In the genomic region with DNA sequence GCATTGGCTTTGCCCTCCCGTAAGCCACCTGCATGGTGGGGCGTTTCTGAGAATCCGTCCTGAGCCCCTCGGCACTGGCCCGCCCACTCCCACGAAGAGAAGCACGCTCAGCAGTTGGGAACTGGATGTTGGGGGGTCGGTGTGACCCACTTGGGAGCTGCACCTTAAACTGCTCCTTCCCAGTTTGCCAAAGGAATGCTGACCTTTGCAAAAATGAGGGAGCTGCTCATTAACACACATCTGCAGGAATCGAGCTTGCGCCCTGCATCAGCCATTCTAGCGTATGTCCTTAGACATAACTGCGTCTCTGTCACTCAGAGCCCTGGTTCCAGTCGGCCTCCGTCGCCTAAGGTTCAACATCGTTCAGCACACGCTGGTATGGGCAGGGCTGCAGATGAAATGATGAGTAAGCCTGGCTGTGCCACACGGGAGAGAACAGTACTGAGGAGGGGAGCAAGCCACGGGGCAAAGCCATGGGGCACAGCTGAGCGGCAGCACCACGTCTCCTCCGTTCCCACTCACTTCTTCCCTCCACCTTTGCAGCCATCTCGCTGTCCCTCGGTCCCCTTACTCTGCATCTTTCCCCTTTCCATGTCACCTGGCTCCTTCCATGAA, we compare ENCODE assay signal across 2 cellular contexts.
TF ChIP-seq lines count a peak whose summit lies in the region.

No MANE protein-coding gene starts in this region.

TF ChIP-seq in GM23338, 12 proteins besides CTCF, POLR2A, EP300 and RAD21 (continued from another document):
- TF ChIP-seq REST (IDR thresholded peaks at IDR 0.05; ENCODE audit: unreplicated experiment) (no peak), STAT1 (IDR thresholded peaks at IDR 0.05; ENCODE audit: unreplicated experiment) (no peak)
- TF ChIP-seq, protein P1, sequence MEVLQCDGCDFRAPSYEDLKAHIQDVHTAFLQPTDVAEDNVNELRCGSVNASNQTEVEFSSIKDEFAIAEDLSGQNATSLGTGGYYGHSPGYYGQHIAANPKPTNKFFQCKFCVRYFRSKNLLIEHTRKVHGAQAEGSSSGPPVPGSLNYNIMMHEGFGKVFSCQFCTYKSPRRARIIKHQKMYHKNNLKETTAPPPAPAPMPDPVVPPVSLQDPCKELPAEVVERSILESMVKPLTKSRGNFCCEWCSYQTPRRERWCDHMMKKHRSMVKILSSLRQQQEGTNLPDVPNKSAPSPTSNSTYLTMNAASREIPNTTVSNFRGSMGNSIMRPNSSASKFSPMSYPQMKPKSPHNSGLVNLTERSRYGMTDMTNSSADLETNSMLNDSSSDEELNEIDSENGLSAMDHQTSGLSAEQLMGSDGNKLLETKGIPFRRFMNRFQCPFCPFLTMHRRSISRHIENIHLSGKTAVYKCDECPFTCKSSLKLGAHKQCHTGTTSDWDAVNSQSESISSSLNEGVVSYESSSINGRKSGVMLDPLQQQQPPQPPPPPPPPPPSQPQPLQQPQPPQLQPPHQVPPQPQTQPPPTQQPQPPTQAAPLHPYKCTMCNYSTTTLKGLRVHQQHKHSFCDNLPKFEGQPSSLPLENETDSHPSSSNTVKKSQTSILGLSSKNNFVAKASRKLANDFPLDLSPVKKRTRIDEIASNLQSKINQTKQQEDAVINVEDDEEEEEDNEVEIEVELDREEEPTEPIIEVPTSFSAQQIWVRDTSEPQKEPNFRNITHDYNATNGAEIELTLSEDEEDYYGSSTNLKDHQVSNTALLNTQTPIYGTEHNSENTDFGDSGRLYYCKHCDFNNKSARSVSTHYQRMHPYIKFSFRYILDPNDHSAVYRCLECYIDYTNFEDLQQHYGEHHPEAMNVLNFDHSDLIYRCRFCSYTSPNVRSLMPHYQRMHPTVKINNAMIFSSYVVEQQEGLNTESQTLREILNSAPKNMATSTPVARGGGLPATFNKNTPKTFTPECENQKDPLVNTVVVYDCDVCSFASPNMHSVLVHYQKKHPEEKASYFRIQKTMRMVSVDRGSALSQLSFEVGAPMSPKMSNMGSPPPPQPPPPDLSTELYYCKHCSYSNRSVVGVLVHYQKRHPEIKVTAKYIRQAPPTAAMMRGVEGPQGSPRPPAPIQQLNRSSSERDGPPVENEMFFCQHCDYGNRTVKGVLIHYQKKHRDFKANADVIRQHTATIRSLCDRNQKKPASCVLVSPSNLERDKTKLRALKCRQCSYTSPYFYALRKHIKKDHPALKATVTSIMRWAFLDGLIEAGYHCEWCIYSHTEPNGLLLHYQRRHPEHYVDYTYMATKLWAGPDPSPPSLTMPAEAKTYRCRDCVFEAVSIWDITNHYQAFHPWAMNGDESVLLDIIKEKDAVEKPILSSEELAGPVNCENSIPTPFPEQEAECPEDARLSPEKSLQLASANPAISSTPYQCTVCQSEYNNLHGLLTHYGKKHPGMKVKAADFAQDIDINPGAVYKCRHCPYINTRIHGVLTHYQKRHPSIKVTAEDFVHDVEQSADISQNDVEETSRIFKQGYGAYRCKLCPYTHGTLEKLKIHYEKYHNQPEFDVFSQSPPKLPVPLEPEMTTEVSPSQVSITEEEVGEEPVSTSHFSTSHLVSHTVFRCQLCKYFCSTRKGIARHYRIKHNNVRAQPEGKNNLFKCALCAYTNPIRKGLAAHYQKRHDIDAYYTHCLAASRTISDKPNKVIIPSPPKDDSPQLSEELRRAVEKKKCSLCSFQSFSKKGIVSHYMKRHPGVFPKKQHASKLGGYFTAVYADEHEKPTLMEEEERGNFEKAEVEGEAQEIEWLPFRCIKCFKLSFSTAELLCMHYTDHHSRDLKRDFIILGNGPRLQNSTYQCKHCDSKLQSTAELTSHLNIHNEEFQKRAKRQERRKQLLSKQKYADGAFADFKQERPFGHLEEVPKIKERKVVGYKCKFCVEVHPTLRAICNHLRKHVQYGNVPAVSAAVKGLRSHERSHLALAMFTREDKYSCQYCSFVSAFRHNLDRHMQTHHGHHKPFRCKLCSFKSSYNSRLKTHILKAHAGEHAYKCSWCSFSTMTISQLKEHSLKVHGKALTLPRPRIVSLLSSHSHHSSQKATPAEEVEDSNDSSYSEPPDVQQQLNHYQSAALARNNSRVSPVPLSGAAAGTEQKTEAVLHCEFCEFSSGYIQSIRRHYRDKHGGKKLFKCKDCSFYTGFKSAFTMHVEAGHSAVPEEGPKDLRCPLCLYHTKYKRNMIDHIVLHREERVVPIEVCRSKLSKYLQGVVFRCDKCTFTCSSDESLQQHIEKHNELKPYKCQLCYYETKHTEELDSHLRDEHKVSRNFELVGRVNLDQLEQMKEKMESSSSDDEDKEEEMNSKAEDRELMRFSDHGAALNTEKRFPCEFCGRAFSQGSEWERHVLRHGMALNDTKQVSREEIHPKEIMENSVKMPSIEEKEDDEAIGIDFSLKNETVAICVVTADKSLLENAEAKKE (CRISPR knock-in tag; IDR thresholded peaks at IDR 0.05), result no peak

TF ChIP-seq in SK-N-SH treated with all-trans-retinoic acid at 6 μM for 48 hours, 23 proteins besides CTCF, POLR2A, EP300 and RAD21:
- TF ChIP-seq, protein P2, sequence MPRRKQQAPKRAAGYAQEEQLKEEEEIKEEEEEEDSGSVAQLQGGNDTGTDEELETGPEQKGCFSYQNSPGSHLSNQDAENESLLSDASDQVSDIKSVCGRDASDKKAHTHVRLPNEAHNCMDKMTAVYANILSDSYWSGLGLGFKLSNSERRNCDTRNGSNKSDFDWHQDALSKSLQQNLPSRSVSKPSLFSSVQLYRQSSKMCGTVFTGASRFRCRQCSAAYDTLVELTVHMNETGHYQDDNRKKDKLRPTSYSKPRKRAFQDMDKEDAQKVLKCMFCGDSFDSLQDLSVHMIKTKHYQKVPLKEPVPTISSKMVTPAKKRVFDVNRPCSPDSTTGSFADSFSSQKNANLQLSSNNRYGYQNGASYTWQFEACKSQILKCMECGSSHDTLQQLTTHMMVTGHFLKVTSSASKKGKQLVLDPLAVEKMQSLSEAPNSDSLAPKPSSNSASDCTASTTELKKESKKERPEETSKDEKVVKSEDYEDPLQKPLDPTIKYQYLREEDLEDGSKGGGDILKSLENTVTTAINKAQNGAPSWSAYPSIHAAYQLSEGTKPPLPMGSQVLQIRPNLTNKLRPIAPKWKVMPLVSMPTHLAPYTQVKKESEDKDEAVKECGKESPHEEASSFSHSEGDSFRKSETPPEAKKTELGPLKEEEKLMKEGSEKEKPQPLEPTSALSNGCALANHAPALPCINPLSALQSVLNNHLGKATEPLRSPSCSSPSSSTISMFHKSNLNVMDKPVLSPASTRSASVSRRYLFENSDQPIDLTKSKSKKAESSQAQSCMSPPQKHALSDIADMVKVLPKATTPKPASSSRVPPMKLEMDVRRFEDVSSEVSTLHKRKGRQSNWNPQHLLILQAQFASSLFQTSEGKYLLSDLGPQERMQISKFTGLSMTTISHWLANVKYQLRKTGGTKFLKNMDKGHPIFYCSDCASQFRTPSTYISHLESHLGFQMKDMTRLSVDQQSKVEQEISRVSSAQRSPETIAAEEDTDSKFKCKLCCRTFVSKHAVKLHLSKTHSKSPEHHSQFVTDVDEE (CRISPR knock-in tag; IDR thresholded peaks at IDR 0.05), result no peak
- TF ChIP-seq GLIS3 (CRISPR knock-in tag; IDR thresholded peaks at IDR 0.05) (no peak), TCF4 (CRISPR knock-in tag; IDR thresholded peaks at IDR 0.05; ENCODE audit: borderline replicate concordance) (no peak), ISL1 (CRISPR knock-in tag; IDR thresholded peaks at IDR 0.05) (no peak), SNAI2 (CRISPR knock-in tag; IDR thresholded peaks at IDR 0.05) (no peak), ZNF8 (CRISPR knock-in tag; IDR thresholded peaks at IDR 0.05) (no peak), PPARA (CRISPR knock-in tag; IDR thresholded peaks at IDR 0.05; ENCODE audit: borderline replicate concordance) (no peak), OSR1 (CRISPR knock-in tag; IDR thresholded peaks at IDR 0.05) (no peak), RARB (CRISPR knock-in tag; IDR thresholded peaks at IDR 0.05) (no peak), ZC3H10 (CRISPR knock-in tag; IDR thresholded peaks at IDR 0.05) (no peak), ZNF565 (CRISPR knock-in tag; conservative IDR thresholded peaks at IDR 0.05; ENCODE audit: low read depth) (no peak), TOX (CRISPR knock-in tag; IDR thresholded peaks at IDR 0.05; ENCODE audit: borderline replicate concordance) (no peak), ESRRG (CRISPR knock-in tag; IDR thresholded peaks at IDR 0.05) (no peak), ZFP3 (CRISPR knock-in tag; IDR thresholded peaks at IDR 0.05) (no peak), CSDC2 (CRISPR knock-in tag; IDR thresholded peaks at IDR 0.05) (no peak), ARNTL (CRISPR knock-in tag; IDR thresholded peaks at IDR 0.05; ENCODE audit: borderline replicate concordance, low read depth) (no peak), BACH2 (CRISPR knock-in tag; IDR thresholded peaks at IDR 0.05; ENCODE audit: borderline replicate concordance) (no peak)
- TF ChIP-seq, protein P3, sequence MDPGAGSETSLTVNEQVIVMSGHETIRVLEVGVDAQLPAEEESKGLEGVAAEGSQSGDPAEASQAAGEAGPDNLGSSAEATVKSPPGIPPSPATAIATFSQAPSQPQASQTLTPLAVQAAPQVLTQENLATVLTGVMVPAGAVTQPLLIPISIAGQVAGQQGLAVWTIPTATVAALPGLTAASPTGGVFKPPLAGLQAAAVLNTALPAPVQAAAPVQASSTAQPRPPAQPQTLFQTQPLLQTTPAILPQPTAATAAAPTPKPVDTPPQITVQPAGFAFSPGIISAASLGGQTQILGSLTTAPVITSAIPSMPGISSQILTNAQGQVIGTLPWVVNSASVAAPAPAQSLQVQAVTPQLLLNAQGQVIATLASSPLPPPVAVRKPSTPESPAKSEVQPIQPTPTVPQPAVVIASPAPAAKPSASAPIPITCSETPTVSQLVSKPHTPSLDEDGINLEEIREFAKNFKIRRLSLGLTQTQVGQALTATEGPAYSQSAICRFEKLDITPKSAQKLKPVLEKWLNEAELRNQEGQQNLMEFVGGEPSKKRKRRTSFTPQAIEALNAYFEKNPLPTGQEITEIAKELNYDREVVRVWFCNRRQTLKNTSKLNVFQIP (CRISPR knock-in tag; IDR thresholded peaks at IDR 0.05; ENCODE audit: borderline replicate concordance, low read depth), result no peak
- TF ChIP-seq, protein P4, sequence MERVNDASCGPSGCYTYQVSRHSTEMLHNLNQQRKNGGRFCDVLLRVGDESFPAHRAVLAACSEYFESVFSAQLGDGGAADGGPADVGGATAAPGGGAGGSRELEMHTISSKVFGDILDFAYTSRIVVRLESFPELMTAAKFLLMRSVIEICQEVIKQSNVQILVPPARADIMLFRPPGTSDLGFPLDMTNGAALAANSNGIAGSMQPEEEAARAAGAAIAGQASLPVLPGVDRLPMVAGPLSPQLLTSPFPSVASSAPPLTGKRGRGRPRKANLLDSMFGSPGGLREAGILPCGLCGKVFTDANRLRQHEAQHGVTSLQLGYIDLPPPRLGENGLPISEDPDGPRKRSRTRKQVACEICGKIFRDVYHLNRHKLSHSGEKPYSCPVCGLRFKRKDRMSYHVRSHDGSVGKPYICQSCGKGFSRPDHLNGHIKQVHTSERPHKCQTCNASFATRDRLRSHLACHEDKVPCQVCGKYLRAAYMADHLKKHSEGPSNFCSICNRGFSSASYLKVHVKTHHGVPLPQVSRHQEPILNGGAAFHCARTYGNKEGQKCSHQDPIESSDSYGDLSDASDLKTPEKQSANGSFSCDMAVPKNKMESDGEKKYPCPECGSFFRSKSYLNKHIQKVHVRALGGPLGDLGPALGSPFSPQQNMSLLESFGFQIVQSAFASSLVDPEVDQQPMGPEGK (CRISPR knock-in tag; IDR thresholded peaks at IDR 0.05; ENCODE audit: borderline replicate concordance), result no peak
TF ChIP-seq in SK-N-SH treated with all-trans-retinoic acid at 6 μM for 48 hours: peak in this region for 0.
